ENCODE assay signal across 16 cellular contexts in the genomic region with DNA sequence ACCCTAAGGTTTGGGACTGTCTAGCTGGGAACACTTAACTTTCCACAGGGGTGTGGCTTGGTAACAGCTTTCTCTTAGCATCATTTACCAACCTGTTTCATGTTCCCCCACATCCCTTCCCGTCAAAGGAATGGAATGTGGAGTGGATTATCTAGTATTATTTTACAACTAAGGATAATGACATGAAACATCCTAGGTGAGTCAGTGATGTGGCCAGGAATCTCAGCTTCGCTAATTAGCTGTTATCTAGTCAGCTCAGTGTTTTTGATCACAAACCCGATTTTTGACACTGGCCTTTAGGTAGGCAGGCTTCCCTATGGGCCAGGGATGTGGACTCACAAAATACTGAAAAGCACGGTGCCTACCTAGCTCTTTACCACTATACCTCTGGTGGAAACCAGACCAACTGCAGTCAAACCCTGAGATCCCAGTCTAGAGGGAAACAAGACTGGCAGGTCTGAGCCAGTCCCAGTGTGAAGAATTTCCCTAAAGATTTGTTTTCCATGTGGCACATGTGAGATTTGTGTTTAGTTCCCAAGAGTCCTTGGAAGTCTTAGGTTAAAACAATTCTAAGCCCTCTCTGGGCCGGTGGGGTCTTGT. TPM values are rescaled to one million over a fixed set of nuclear protein-coding genes. Genes with fewer than 3 reads are reported as not detected.
DNase-seq lines count a peak whose midpoint lies in the region; ATAC-seq, FAIRE-seq and TF ChIP-seq lines count a peak whose summit lies in the region.
"Had no signal": no experiment of that assay in that cellular context is flagged by ENCODE, and none has a peak within 500 bp of the region (broad histone marks: within the 10 kb centered on the region; RNA-seq: fewer than 3 reads in every experiment).

No MANE protein-coding gene starts in this region.

- no peak overlapping the region for H3K4me3 ChIP-seq in KMS-11 (IDR thresholded peaks at IDR 0.05; ENCODE audit: insufficient read depth, low read depth, low read length)
- no peak overlapping the region for H3K4me3 ChIP-seq in RWPE2 (ENCODE audit: severe bottlenecking)
- no peak overlapping the region for H3K4me3 ChIP-seq in esophagus squamous epithelium
- H3K4me3 ChIP-seq in trophoblast cell (ENCODE audit: low read depth, low read length), result no peak overlapping the region
- H3K4me3 ChIP-seq: coronary artery, left ventricle myocardium inferior, mucosa of descending colon, Peyer's patch, skin epidermis had no signal

- no peak for DNase-seq in RWPE2 (ENCODE audit: low spot score)
- no peak for DNase-seq in esophagus squamous epithelium (lab: John Stamatoyannopoulos, UW)
- DNase-seq in trophoblast cell, result peak; percentile 77 to 79
- no peak for DNase-seq in osteocyte (ENCODE audit: extremely low spot score, unreplicated experiment)
- no peak for DNase-seq in activated CD4-positive, alpha-beta T cell treated with anti-CD3 and anti-CD28 coated beads, Interleukin-2, amount 50 U/mL, for 1 hour
- DNase-seq in D721Med (ENCODE audit: insufficient read length, low spot score), result no peak
- DNase-seq: left ventricle myocardium inferior; NK-92 treated with Interleukin-12 subunit alpha and Interleukin-12 subunit beta, amount 100 ng/mL, for 24 hours had no signal

- no peaks in the 10 kb centered on the region for H4K20me1 ChIP-seq in KMS-11 (ENCODE audit: insufficient read depth)

- H3K4me1 ChIP-seq in KMS-11 (ENCODE audit: low read depth, poor library complexity, severe bottlenecking) (no peaks in the 10 kb centered on the region), RWPE2 (ENCODE audit: insufficient read depth, poor library complexity, severe bottlenecking) (peaks cover 26% of the 10 kb centered on the region), esophagus squamous epithelium (peaks cover 0 to 68% (median 0%) of the 10 kb centered on the region in 3 donors), trophoblast cell (ENCODE audit: control insufficient read depth in 1 of 2, insufficient read depth in 2 of 2, low read length in 2 of 2) (peaks cover 9 to 24% of the 10 kb centered on the region in 2 experiments)

- H3K79me2 ChIP-seq in KMS-11 (ENCODE audit: insufficient read depth, low read depth) (no peaks in the 10 kb centered on the region), trophoblast cell (ENCODE audit: control insufficient read depth, insufficient read depth, low read length, poor library complexity) (peaks cover 5% of the 10 kb centered on the region)

- peak overlapping the region; percentile 12; the same call in 1 of the 2 replicates for H2AFZ ChIP-seq in KMS-11 (ENCODE audit: low read depth)
- H2AFZ ChIP-seq in trophoblast cell (ENCODE audit: insufficient read depth, low read length, poor library complexity), result no peak overlapping the region

- no peak for FAIRE-seq in D721Med (lab: Jason Lieb, UNC)

- no peak overlapping the region for H3K27ac Mint-ChIP-seq in osteocyte (ENCODE audit: unreplicated experiment)
- H3K27ac Mint-ChIP-seq: CD8-positive, alpha-beta memory T cell; stimulated activated effector memory CD8-positive, alpha-beta T cell treated with anti-CD3 and anti-CD28 coated beads, Interleukin-12 subunit alpha, Interleukin-12 subunit beta, amount 100 ng/mL, for 72 hours; T-helper 2 cell treated with Interferon-gamma antibody and Interleukin-4, amounts not matched to agents 5 μg/mL and 100 μg/mL, for 36 hours had no signal

- peak overlapping the region; percentile 56 for H2BK12ac ChIP-seq in trophoblast cell (ENCODE audit: low read length)

- H3K4ac ChIP-seq in trophoblast cell (ENCODE audit: low read depth, low read length), result no peak overlapping the region

- no peak overlapping the region for H2BK120ac ChIP-seq in trophoblast cell (ENCODE audit: insufficient read depth, low read length, poor library complexity)

- 22 to 32% methylated on average over 4 of the region's 5 CpGs for WGBS in esophagus squamous epithelium, 2 donors
- no CpG with 5 or more reads among the region's 5 CpGs for WGBS in trophoblast cell (ENCODE audit: extremely low coverage, insufficient coverage, insufficient read length)

- H3K4me2 ChIP-seq in KMS-11 (no peak overlapping the region), trophoblast cell (ENCODE audit: low read length) (no peak overlapping the region)

- no peak overlapping the region for H2BK5ac ChIP-seq in trophoblast cell (ENCODE audit: low read depth, low read length, poor library complexity)

- H3K14ac ChIP-seq in trophoblast cell (ENCODE audit: low read length), result no peak overlapping the region

- H3K4me1 Mint-ChIP-seq in osteocyte (ENCODE audit: unreplicated experiment), result peaks cover 32% of the 10 kb centered on the region
- H3K4me1 Mint-ChIP-seq: stimulated activated effector memory CD8-positive, alpha-beta T cell treated with anti-CD3 and anti-CD28 coated beads, Interleukin-12 subunit alpha, Interleukin-12 subunit beta, amount 100 ng/mL, for 72 hours had no signal

- no peak overlapping the region for H3K23ac ChIP-seq in trophoblast cell (ENCODE audit: low read length)

- H3K27ac ChIP-seq in KMS-11, result no peak overlapping the region
- H3K27ac ChIP-seq in RWPE2 (ENCODE audit: poor library complexity, severe bottlenecking), result peak overlapping the region; percentile 88
- H3K27ac ChIP-seq in esophagus squamous epithelium, result peak overlapping the region in 3 of 4 donors; percentile 1 to 5 (median 3)
- H3K27ac ChIP-seq in trophoblast cell (ENCODE audit: low read depth, low read length), result no peak overlapping the region
- H3K27ac ChIP-seq: coronary artery, left ventricle myocardium inferior, Peyer's patch had no signal

- no peak overlapping the region for H4K8ac ChIP-seq in trophoblast cell (ENCODE audit: low read depth, low read length)

- intact Hi-C loops in esophagus squamous epithelium (cut with DNase I), result loop anchor here (10.0 kb wide), 3 partner anchors 65 to 805 kb away; no protein-coding TSS in a partner anchor

- H3K27me3 ChIP-seq in KMS-11 (ENCODE audit: insufficient read depth, low read depth) (no peaks in the 10 kb centered on the region; the same call in 1 of the 2 replicates), RWPE2 (ENCODE audit: insufficient read depth, poor library complexity, severe bottlenecking) (no peaks in the 10 kb centered on the region), esophagus squamous epithelium (peaks cover 0 to 11% (median 0%) of the 10 kb centered on the region in 4 donors), trophoblast cell (ENCODE audit: insufficient read depth, low read length) (no peaks in the 10 kb centered on the region)
- H3K27me3 ChIP-seq: Peyer's patch had no signal

- H3K36me3 ChIP-seq in KMS-11 (ENCODE audit: insufficient read depth) (no peaks in the 10 kb centered on the region), RWPE2 (ENCODE audit: low read depth) (no peaks in the 10 kb centered on the region), esophagus squamous epithelium (no peaks in the 10 kb centered on the region), trophoblast cell (ENCODE audit: control insufficient read depth in 1 of 2, insufficient read depth in 2 of 2, low read length in 2 of 2) (no peaks in the 10 kb centered on the region)
- H3K36me3 ChIP-seq: left ventricle myocardium inferior, Peyer's patch had no signal

- no peak overlapping the region for H3K18ac ChIP-seq in trophoblast cell (ENCODE audit: low read length)

- H3K27me3 Mint-ChIP-seq in osteocyte (ENCODE audit: unreplicated experiment), result no peaks in the 10 kb centered on the region

- no peak overlapping the region for H4K91ac ChIP-seq in trophoblast cell (ENCODE audit: low read depth, low read length)

- ATAC-seq in RWPE2 (ENCODE audit: low read depth), result peak; percentile 50

- no peaks in the 10 kb centered on the region for H3K36me3 Mint-ChIP-seq in osteocyte (ENCODE audit: unreplicated experiment)
- H3K36me3 Mint-ChIP-seq: CD8-positive, alpha-beta memory T cell; stimulated activated effector memory CD8-positive, alpha-beta T cell treated with anti-CD3 and anti-CD28 coated beads, Interleukin-12 subunit alpha, Interleukin-12 subunit beta, amount 100 ng/mL, for 72 hours had no signal

- TF ChIP-seq CTCF in KMS-11 (conservative IDR thresholded peaks at IDR 0.05; ENCODE audit: low read depth, low read length) (no peak), RWPE2 (IDR thresholded peaks at IDR 0.05; ENCODE audit: poor library complexity, severe bottlenecking) (no peak), esophagus squamous epithelium (IDR thresholded peaks at IDR 0.05) (no peak), osteocyte (IDR thresholded peaks at IDR 0.05) (no peak), D721Med (IDR thresholded peaks at IDR 0.05; ENCODE audit: insufficient read depth, missing control alignments) (no peak)

- no peak overlapping the region for H3K4me3 Mint-ChIP-seq in osteocyte (ENCODE audit: unreplicated experiment)
- H3K4me3 Mint-ChIP-seq: CD8-positive, alpha-beta memory T cell; stimulated activated effector memory CD8-positive, alpha-beta T cell treated with anti-CD3 and anti-CD28 coated beads, Interleukin-12 subunit alpha, Interleukin-12 subunit beta, amount 100 ng/mL, for 72 hours; T-helper 2 cell treated with Interferon-gamma antibody and Interleukin-4, amounts not matched to agents 5 μg/mL and 100 μg/mL, for 36 hours had no signal

- H3K9me3 ChIP-seq in RWPE2 (ENCODE audit: severe bottlenecking) (no peaks in the 10 kb centered on the region), esophagus squamous epithelium (no peaks in the 10 kb centered on the region), trophoblast cell (ENCODE audit: insufficient read depth, low read depth, low read length) (peaks cover 2% of the 10 kb centered on the region)
- H3K9me3 ChIP-seq: left ventricle myocardium inferior, mucosa of descending colon, Peyer's patch had no signal

- no peak for TF ChIP-seq POLR2A in esophagus squamous epithelium (IDR thresholded peaks at IDR 0.05)

- peaks cover 11% of the 10 kb centered on the region for H3K79me1 ChIP-seq in trophoblast cell (ENCODE audit: low read length)

- no peak overlapping the region for H4K12ac ChIP-seq in trophoblast cell (ENCODE audit: low read depth, low read length)

- H3K9me3 Mint-ChIP-seq in osteocyte (ENCODE audit: unreplicated experiment), result no peaks in the 10 kb centered on the region
- H3K9me3 Mint-ChIP-seq: CD8-positive, alpha-beta memory T cell; stimulated activated effector memory CD8-positive, alpha-beta T cell treated with anti-CD3 and anti-CD28 coated beads, Interleukin-12 subunit alpha, Interleukin-12 subunit beta, amount 100 ng/mL, for 72 hours; T-helper 2 cell treated with Interferon-gamma antibody and Interleukin-4, amounts not matched to agents 5 μg/mL and 100 μg/mL, for 36 hours had no signal

- no peak overlapping the region for H2AK5ac ChIP-seq in trophoblast cell (ENCODE audit: low read length)

- H3K9ac ChIP-seq in KMS-11 (no peak overlapping the region), trophoblast cell (ENCODE audit: low read length) (no peak overlapping the region)

RNA-seq across cellular contexts. Expression of gene NRP2, which starts 2.8 kb away (rescaled TPM):
- 10 to 100 TPM in 3 of 4 donors, 1 to 10 TPM in 1; 7.1 to 58.6 (median 21.4) TPM for total RNA-seq in esophagus squamous epithelium
- polyA plus RNA-seq in trophoblast cell (2013), result 51.2 and 55.2 TPM in 2 replicates
- 52.4 and 58.4 TPM in 2 replicates for total RNA-seq in osteocyte
- polyA plus RNA-seq: CD8-positive, alpha-beta memory T cell had no signal

Comparison
In these comparisons a context has a peak if more than half of its experiments do, and no peak if none do; other contexts are left out.
1. H3K27ac ChIP-seq: peak in RWPE2 (single experiment) and esophagus squamous epithelium (3 of 4); none in KMS-11 (single experiment) and trophoblast cell (single experiment).
2. DNase-seq: peak in trophoblast cell (2 of 2); none in RWPE2 (single experiment), esophagus squamous epithelium (single experiment), osteocyte (single experiment), activated CD4-positive, alpha-beta T cell treated with anti-CD3 and anti-CD28 coated beads, Interleukin-2, amount 50 U/mL, for 1 hour (single experiment) and D721Med (single experiment).